ENCODE assay signal across 1 cellular context in the genomic region with DNA sequence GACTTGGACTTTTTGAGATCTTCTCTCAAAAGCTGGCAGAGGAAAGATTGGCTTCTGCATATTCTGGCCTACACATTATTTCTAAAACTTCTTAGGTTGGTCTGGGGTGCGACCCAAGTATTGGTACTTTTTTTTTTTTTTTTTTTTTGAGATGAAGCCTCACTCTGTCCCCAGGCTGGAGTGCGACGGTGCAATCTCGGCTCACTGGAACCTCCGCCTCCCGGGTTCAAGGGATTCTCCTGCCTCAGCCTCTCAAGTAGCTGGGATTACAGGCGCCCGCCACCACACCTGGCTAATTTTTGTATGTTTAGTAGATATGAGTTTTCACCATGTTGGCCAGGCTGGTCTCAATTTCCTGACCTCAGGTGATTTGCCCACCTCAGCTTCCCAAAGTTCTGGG. TPM values are rescaled to one million over a fixed set of nuclear protein-coding genes. Genes with fewer than 3 reads are reported as not detected.
"Had no signal": no experiment of that assay in that cellular context is flagged by ENCODE, and none has a peak within 500 bp of the region (broad histone marks: within the 10 kb centered on the region; RNA-seq: fewer than 3 reads in every experiment).

No MANE protein-coding gene starts in this region.

RNA-seq across cellular contexts. Expression of a gene that starts 50.0 kb away (rescaled TPM):
- polyA plus RNA-seq: GM23248 had no signal
